In genomic region chr10:84966708-84967441, GRCh38 we compare ENCODE assay signal across 16 cellular contexts.
DNase-seq lines count a peak whose midpoint lies in the region; ATAC-seq, FAIRE-seq and TF ChIP-seq lines count a peak whose summit lies in the region.
"Had no signal": no experiment of that assay in that cellular context is flagged by ENCODE, and none has a peak within 500 bp of the region (broad histone marks: within the 10 kb centered on the region; RNA-seq: fewer than 3 reads in every experiment).

No MANE protein-coding gene starts in this region.

- H3K27ac Mint-ChIP-seq in neural crest cell (ENCODE audit: unreplicated experiment) = peak overlapping the region; percentile 38
- H3K27ac Mint-ChIP-seq in activated T-cell treated with anti-CD3 and anti-CD28 coated beads, Interleukin-2, amount 50 U/mL, for 72 hours = no peak overlapping the region
- H3K27ac Mint-ChIP-seq: CD8-positive, alpha-beta T cell; HFFc6; T-cell had no signal

- FAIRE-seq in bronchial epithelial cell (lab: Jason Lieb, UNC) = peak; percentile 98

- no peaks in the 10 kb centered on the region for H3K4me1 ChIP-seq in thyroid gland
- H3K4me1 ChIP-seq: SJCRH30 had no signal

- CTCF ChIA-PET in HEK293T (lab: Yijun Ruan, JAX) = no interaction called here

- H3K27me3 ChIP-seq in bronchial epithelial cell (ENCODE audit: control insufficient read depth, insufficient read depth, low read length) = no peaks in the 10 kb centered on the region
- no peaks in the 10 kb centered on the region for H3K27me3 ChIP-seq in thyroid gland
- H3K27me3 ChIP-seq: SJCRH30 had no signal

- POLR2A ChIA-PET in HEK293T (lab: Yijun Ruan, JAX) = no interaction called here

- no peak overlapping the region for H3K27ac ChIP-seq in thyroid gland
- H3K27ac ChIP-seq: RWPE1, SJCRH30 had no signal

- no peak for TF ChIP-seq POLR2A in thyroid gland (IDR thresholded peaks at IDR 0.05)

- intact Hi-C loops in thyroid gland (cut with DNase I) = no loop called here

- H3K36me3 ChIP-seq in bronchial epithelial cell (ENCODE audit: control insufficient read depth, insufficient read depth, low read length) = no peaks in the 10 kb centered on the region
- H3K36me3 ChIP-seq in thyroid gland = no peaks in the 10 kb centered on the region
- H3K36me3 ChIP-seq: SJCRH30 had no signal

- ATAC-seq in HG03469 (IDR thresholded peaks at IDR 0.05; ENCODE audit: unreplicated experiment) (no peak), GM19395 (IDR thresholded peaks at IDR 0.05; ENCODE audit: unreplicated experiment) (no peak)
- ATAC-seq in activated T-cell treated with anti-CD3 and anti-CD28 coated beads, Interleukin-2, amount 50 U/mL, for 72 hours (replicated peaks in 1 of 2) = no peak
- ATAC-seq: CD8-positive, alpha-beta T cell; T-cell had no signal

- peak; percentile 62 for DNase-seq in DMS53 (lab: John Stamatoyannopoulos, UW)
- DNase-seq in HEK293T (ENCODE audit: extremely low spot score) = peak; percentile 12
- no peak for DNase-seq in bronchial epithelial cell (ENCODE audit: low read depth)
- DNase-seq in neural crest cell (ENCODE audit: low read depth, low spot score) = no peak
- DNase-seq in activated T-cell treated with anti-CD3 and anti-CD28 coated beads, Interleukin-2, amount 50 U/mL, for 72 hours = no peak
- no peak for DNase-seq in thyroid gland
- DNase-seq: CD8-positive, alpha-beta T cell; HFFc6; KBM-7; NCI-H1694; NCI-H82; SJCRH30; T-cell had no signal

- H3K36me3 Mint-ChIP-seq in neural crest cell (ENCODE audit: low read depth) = no peaks in the 10 kb centered on the region
- no peaks in the 10 kb centered on the region for H3K36me3 Mint-ChIP-seq in activated T-cell treated with anti-CD3 and anti-CD28 coated beads, Interleukin-2, amount 50 U/mL, for 72 hours (ENCODE audit: insufficient read depth in 2 of 2)
- H3K36me3 Mint-ChIP-seq: CD8-positive, alpha-beta T cell; T-cell had no signal

- H3K4me3 ChIP-seq in bronchial epithelial cell (ENCODE audit: low read depth, low read length) = no peak overlapping the region
- no peak overlapping the region for H3K4me3 ChIP-seq in thyroid gland (replicated peaks in 1 of 3)
- H3K4me3 ChIP-seq: SJCRH30 had no signal

- no peaks in the 10 kb centered on the region for H3K4me1 Mint-ChIP-seq in neural crest cell
- H3K4me1 Mint-ChIP-seq in activated T-cell treated with anti-CD3 and anti-CD28 coated beads, Interleukin-2, amount 50 U/mL, for 72 hours (ENCODE audit: low read depth) = no peaks in the 10 kb centered on the region
- H3K4me1 Mint-ChIP-seq: T-cell had no signal

- TF ChIP-seq CTCF in bronchial epithelial cell (IDR thresholded peaks at IDR 0.05; ENCODE audit: insufficient read depth, low read length, severe bottlenecking) (no peak), neural crest cell (conservative IDR thresholded peaks at IDR 0.05) (no peak), thyroid gland (IDR thresholded peaks at IDR 0.05) (peak in 1 of 6 experiments; percentile 9)

- no peaks in the 10 kb centered on the region for H3K9me3 ChIP-seq in thyroid gland
- H3K9me3 ChIP-seq: SJCRH30 had no signal

- 68 to 74% methylated on average over 6 of the region's 6 CpGs for WGBS in thyroid gland, 2 donors

- H3K4me3 Mint-ChIP-seq in neural crest cell = no peak overlapping the region
- no peak overlapping the region for H3K4me3 Mint-ChIP-seq in activated T-cell treated with anti-CD3 and anti-CD28 coated beads, Interleukin-2, amount 50 U/mL, for 72 hours
- H3K4me3 Mint-ChIP-seq: CD8-positive, alpha-beta T cell; HFFc6; T-cell had no signal

- no peaks in the 10 kb centered on the region for H3K9me3 Mint-ChIP-seq in neural crest cell
- no peaks in the 10 kb centered on the region for H3K9me3 Mint-ChIP-seq in activated T-cell treated with anti-CD3 and anti-CD28 coated beads, Interleukin-2, amount 50 U/mL, for 72 hours
- H3K9me3 Mint-ChIP-seq: CD8-positive, alpha-beta T cell; T-cell had no signal

- no peaks in the 10 kb centered on the region for H3K27me3 Mint-ChIP-seq in neural crest cell (ENCODE audit: low read depth)
- no peaks in the 10 kb centered on the region for H3K27me3 Mint-ChIP-seq in activated T-cell treated with anti-CD3 and anti-CD28 coated beads, Interleukin-2, amount 50 U/mL, for 72 hours (ENCODE audit: low read depth)
- H3K27me3 Mint-ChIP-seq: T-cell had no signal

TF ChIP-seq in HEK293T, 16 proteins besides CTCF, POLR2A, EP300 and RAD21:
- no peak for TF ChIP-seq LEF1 (IDR thresholded peaks at IDR 0.05; ENCODE audit: borderline replicate concordance)
- TF ChIP-seq ZNF384 (IDR thresholded peaks at IDR 0.05) = no peak
- no peak for TF ChIP-seq CTBP1 (IDR thresholded peaks at IDR 0.05; ENCODE audit: borderline replicate concordance)
- no peak for TF ChIP-seq TARDBP (IDR thresholded peaks at IDR 0.05)
- TF ChIP-seq FOXM1 (IDR thresholded peaks at IDR 0.05; ENCODE audit: borderline replicate concordance) = no peak
- TF ChIP-seq FOXK2 (IDR thresholded peaks at IDR 0.05) = no peak
- TF ChIP-seq HDGF (IDR thresholded peaks at IDR 0.05; ENCODE audit: borderline replicate concordance) = no peak
- TF ChIP-seq L3MBTL2 (conservative IDR thresholded peaks at IDR 0.05) = no peak
- no peak for TF ChIP-seq SP1 (IDR thresholded peaks at IDR 0.05)

Comparison
In these comparisons a context has a peak if more than half of its experiments do, and no peak if none do; other contexts are left out.
1. DNase-seq: peak in DMS53 (single experiment) and HEK293T (single experiment); none in bronchial epithelial cell (single experiment), neural crest cell (single experiment), activated T-cell treated with anti-CD3 and anti-CD28 coated beads, Interleukin-2, amount 50 U/mL, for 72 hours (0 of 2) and thyroid gland (0 of 2).